Comparison of ENCODE assay signal across 15 cellular contexts in genomic region chr11:75745807-75746206, GRCh38. TPM values are rescaled to one million over a fixed set of nuclear protein-coding genes. Genes with fewer than 3 reads are reported as not detected.
A peak's percentile ranks its signal among the peaks of the same experiment; 100 is the strongest.
DNase-seq lines count a peak whose midpoint lies in the region; ATAC-seq and TF ChIP-seq lines count a peak whose summit lies in the region.
"Had no signal": no experiment of that assay in that cellular context is flagged by ENCODE, and none has a peak within 500 bp of the region (broad histone marks: within the 10 kb centered on the region; RNA-seq: fewer than 3 reads in every experiment).

No MANE protein-coding gene starts in this region.

- H3K9ac ChIP-seq in endodermal cell (ENCODE audit: extremely low read depth, low read length, poor library complexity, severe bottlenecking) (no peak overlapping the region), mesenchymal stem cell (ENCODE audit: low read length) (no peak overlapping the region)
- H3K9ac ChIP-seq: BLaER1 treated with 17β-estradiol and CSF1 and Interleukin-3, amounts not matched to agents 10 nM and 100 nM had no signal

- H3K36me3 Mint-ChIP-seq in GM23338 (ENCODE audit: low read depth) (peaks cover 17% of the 10 kb centered on the region; the same call in 2 of the 3 replicates), endodermal cell (ENCODE audit: low read depth) (peaks cover 4% of the 10 kb centered on the region)
- H3K36me3 Mint-ChIP-seq: CD4-positive, CD25-positive, alpha-beta regulatory T cell had no signal

- H3K27me3 Mint-ChIP-seq in GM23338 (ENCODE audit: insufficient read depth, low read depth, poor library complexity) (peaks cover 8% of the 10 kb centered on the region), endodermal cell (ENCODE audit: insufficient read depth) (peaks cover 19% of the 10 kb centered on the region)

- peak overlapping the region; percentile 13 for H4K8ac ChIP-seq in mesenchymal stem cell (ENCODE audit: low read length)

- no peak overlapping the region for H2AK5ac ChIP-seq in mesenchymal stem cell (ENCODE audit: low read length, severe bottlenecking)

- DNase-seq in GM23338 (ENCODE audit: low spot score) (no peak), endodermal cell (peak; percentile 40), left cardiac atrium (no peak), mesenchymal stem cell (no peak), NCI-H510A treated with DMSO at 0.1 percent for 48 hours (lab: John Stamatoyannopoulos, UW) (no peak), SHP77 (lab: John Stamatoyannopoulos, UW) (no peak)
- no peak for DNase-seq in stimulated activated CD4-positive, alpha-beta T cell treated with anti-CD3 and anti-CD28 coated beads, Interleukin-4, amount 100 ng/mL, for 1 hour
- DNase-seq: ACHN; CD4-positive, CD25-positive, alpha-beta regulatory T cell; DMS 273 treated with DMSO at 0.1 percent for 48 hours had no signal

- H3K4me3 Mint-ChIP-seq in GM23338 (no peak overlapping the region), endodermal cell (no peak overlapping the region)
- H3K4me3 Mint-ChIP-seq: CD4-positive, CD25-positive, alpha-beta regulatory T cell had no signal

- H3K27me3 ChIP-seq in GM23338 (ENCODE audit: insufficient read depth), result no peaks in the 10 kb centered on the region
- no peaks in the 10 kb centered on the region for H3K27me3 ChIP-seq in endodermal cell (ENCODE audit: control insufficient read depth, insufficient read depth, low read length, poor library complexity, severe bottlenecking)
- peaks cover 12 to 40% of the 10 kb centered on the region in 2 experiments for H3K27me3 ChIP-seq in mesenchymal stem cell (ENCODE audit: control insufficient read depth in 1 of 2, insufficient read depth in 1 of 2, low read length in 2 of 2)
- H3K27me3 ChIP-seq: BLaER1 treated with 17β-estradiol and CSF1 and Interleukin-3, amounts not matched to agents 10 nM and 100 nM had no signal

- H2BK15ac ChIP-seq in mesenchymal stem cell (ENCODE audit: low read depth, poor library complexity, severe bottlenecking), result no peak overlapping the region

- no peaks in the 10 kb centered on the region for H3F3A ChIP-seq in GM23338 (replicated peaks; ENCODE audit: low read depth)

- H3K4me2 ChIP-seq in GM23338, result no peak overlapping the region
- H3K4me2 ChIP-seq in mesenchymal stem cell (ENCODE audit: low read length, poor library complexity, severe bottlenecking), result no peak overlapping the region
- H3K4me2 ChIP-seq: BLaER1 treated with 17β-estradiol and CSF1 and Interleukin-3, amounts not matched to agents 10 nM and 100 nM had no signal

- H3K36me3 ChIP-seq in GM23338 (ENCODE audit: insufficient read depth) (no peaks in the 10 kb centered on the region), endodermal cell (ENCODE audit: control insufficient read depth, insufficient read depth, low read length) (no peaks in the 10 kb centered on the region), mesenchymal stem cell (ENCODE audit: control insufficient read depth in 1 of 2, insufficient read depth in 2 of 2, low read depth in 1 of 2, low read length in 2 of 2) (no peaks in the 10 kb centered on the region)
- H3K36me3 ChIP-seq: BLaER1 treated with 17β-estradiol and CSF1 and Interleukin-3, amounts not matched to agents 10 nM and 100 nM; HAP-1 had no signal

- H3K9me3 Mint-ChIP-seq in GM23338, result peaks cover 18% of the 10 kb centered on the region
- peaks cover 19% of the 10 kb centered on the region for H3K9me3 Mint-ChIP-seq in endodermal cell

- WGBS in endodermal cell (ENCODE audit: insufficient coverage in 1 of 2, insufficient read length in 1 of 2), 2 experiments, result 89 to 91% methylated on average over 5 of the region's 5 CpGs
- WGBS in mesenchymal stem cell, result 73% methylated on average over 5 of the region's 5 CpGs

- H3K23ac ChIP-seq in mesenchymal stem cell (ENCODE audit: low read length in 2 of 2), result no peak overlapping the region

- H3K4me1 ChIP-seq in GM23338 (ENCODE audit: insufficient read depth) (no peaks in the 10 kb centered on the region), endodermal cell (ENCODE audit: control insufficient read depth, insufficient read depth, low read length) (no peaks in the 10 kb centered on the region), mesenchymal stem cell (ENCODE audit: control insufficient read depth, insufficient read depth, low read depth, low read length) (no peaks in the 10 kb centered on the region)
- H3K4me1 ChIP-seq: HAP-1 had no signal

- intact Hi-C loops in left cardiac atrium (cut with DNase I), result no loop called here

- H3K79me1 ChIP-seq in mesenchymal stem cell (replicated peaks; ENCODE audit: low read length, poor library complexity, severe bottlenecking), result no peaks in the 10 kb centered on the region

- H2AFZ ChIP-seq in GM23338 (0 out of 2 replicates have a peak overlapping the region, but pooled peaks have one; percentile 7), mesenchymal stem cell (ENCODE audit: low read depth, low read length) (no peak overlapping the region)

- H3K27ac ChIP-seq in GM23338 (ENCODE audit: low read depth), result no peak overlapping the region
- H3K27ac ChIP-seq in endodermal cell (ENCODE audit: low read depth, low read length), result no peak overlapping the region
- no peak overlapping the region for H3K27ac ChIP-seq in mesenchymal stem cell (ENCODE audit: low read length, poor library complexity, severe bottlenecking)
- H3K27ac ChIP-seq: BLaER1 treated with 17β-estradiol and CSF1 and Interleukin-3, amounts not matched to agents 10 nM and 100 nM had no signal

- ATAC-seq in GM23338, result no peak
- ATAC-seq in left cardiac atrium, result peak; percentile 58 to 70
- no peak for ATAC-seq in GM19463 (IDR thresholded peaks at IDR 0.05; ENCODE audit: unreplicated experiment)

- peaks cover 5% of the 10 kb centered on the region for H3K9me3 ChIP-seq in endodermal cell (ENCODE audit: control insufficient read depth, low read length)
- H3K9me3 ChIP-seq in mesenchymal stem cell (ENCODE audit: control insufficient read depth, low read length), result no peaks in the 10 kb centered on the region
- H3K9me3 ChIP-seq: HAP-1 had no signal

- H3K79me2 ChIP-seq in GM23338 (replicated peaks; ENCODE audit: insufficient read depth), result no peaks in the 10 kb centered on the region

- no peak overlapping the region for H2BK12ac ChIP-seq in mesenchymal stem cell (ENCODE audit: low read length in 2 of 2)

- no peak overlapping the region for H2BK5ac ChIP-seq in mesenchymal stem cell (ENCODE audit: low read depth, low read length, poor library complexity, severe bottlenecking)

- H3K27ac Mint-ChIP-seq in GM23338, result no peak overlapping the region
- H3K27ac Mint-ChIP-seq in endodermal cell, result no peak overlapping the region

- H3K14ac ChIP-seq in mesenchymal stem cell (ENCODE audit: low read length in 2 of 2), result no peak overlapping the region

- no peaks in the 10 kb centered on the region for H4K20me1 ChIP-seq in GM23338 (replicated peaks; ENCODE audit: insufficient read depth)
- H4K20me1 ChIP-seq: BLaER1 treated with 17β-estradiol and CSF1 and Interleukin-3, amounts not matched to agents 10 nM and 100 nM had no signal

- H3K4ac ChIP-seq in mesenchymal stem cell (ENCODE audit: low read depth in 1 of 2, low read length in 2 of 2), result no peak overlapping the region

- H3K9me2 ChIP-seq in GM23338 (ENCODE audit: insufficient read depth), result no peaks in the 10 kb centered on the region

- no peak overlapping the region for H3K18ac ChIP-seq in mesenchymal stem cell (ENCODE audit: low read depth in 1 of 2, low read length in 2 of 2)

- TF ChIP-seq CTCF in GM23338 (conservative IDR thresholded peaks at IDR 0.05; ENCODE audit: low read depth in 2 of 2), result no peak
- TF ChIP-seq CTCF in endodermal cell (conservative IDR thresholded peaks at IDR 0.05), result no peak

- H4K91ac ChIP-seq in mesenchymal stem cell (ENCODE audit: low read length), result peak overlapping the region; percentile 12

- H3K4me1 Mint-ChIP-seq in GM23338 (0 out of 3 replicates have a peak, but pooled peaks cover 4% of the 10 kb centered on the region), endodermal cell (no peaks in the 10 kb centered on the region)

- H3K4me3 ChIP-seq in GM23338, result no peak overlapping the region
- no peak overlapping the region for H3K4me3 ChIP-seq in endodermal cell (ENCODE audit: low read length)
- no peak overlapping the region for H3K4me3 ChIP-seq in mesenchymal stem cell (ENCODE audit: insufficient read depth in 1 of 2, low read depth in 1 of 2, low read length in 2 of 2)
- H3K4me3 ChIP-seq: BLaER1 treated with 17β-estradiol and CSF1 and Interleukin-3, amounts not matched to agents 10 nM and 100 nM; HAP-1 had no signal

- H2BK120ac ChIP-seq in mesenchymal stem cell (ENCODE audit: low read depth, low read length), result no peak overlapping the region

RNA-seq across cellular contexts. Expression of gene DGAT2, which starts 22.8 kb away (rescaled TPM):
- 1.6 and 2.6 TPM in 2 replicates for total RNA-seq in GM23338 (2014; rRNA removed; shearing (Covaris generic))
- polyA plus RNA-seq in GM23338 (2016; fragmentation: Nextera tagmentation; extraction: Ambion mirVana), result 1.9 TPM in 2 replicates
- 10 to 100 TPM in 1 of 2 donors, 1 to 10 TPM in 1; 6.0 to 14.2 TPM for total RNA-seq in endodermal cell
- 2.0 TPM for polyA plus RNA-seq in endodermal cell (2013, experiment 1 of 2)
- 1.8 TPM for polyA plus RNA-seq in endodermal cell (2013, experiment 2 of 2)
- 100 to 1,000 TPM in 1 of 2 donors, 10 to 100 TPM in 1; 81.2 to 131 TPM for total RNA-seq in left cardiac atrium
- polyA plus RNA-seq in mesenchymal stem cell (2013, experiment 1 of 2), result 0.35 TPM
- polyA plus RNA-seq in mesenchymal stem cell (2013, experiment 2 of 2), result 0.56 TPM

RNA-seq across cellular contexts. Expression of gene MOGAT2, which starts 28.2 kb away (rescaled TPM):
- total RNA-seq in GM23338 (2014; rRNA removed; shearing (Covaris generic)), result not detected in 2 replicates
- polyA plus RNA-seq in GM23338 (2016; fragmentation: Nextera tagmentation; extraction: Ambion mirVana), result not detected in 2 replicates
- total RNA-seq in endodermal cell (not detected), left cardiac atrium (under 1 TPM; 0.26 to 0.38 TPM)
- not detected for polyA plus RNA-seq in endodermal cell (2013, experiment 1 of 2)
- not detected for polyA plus RNA-seq in endodermal cell (2013, experiment 2 of 2)
- not detected for polyA plus RNA-seq in mesenchymal stem cell (2013, experiment 1 of 2)
- not detected for polyA plus RNA-seq in mesenchymal stem cell (2013, experiment 2 of 2)
- total RNA-seq: CD4-positive, CD25-positive, alpha-beta regulatory T cell; Daoy; H1 had no signal
- polyA plus RNA-seq: CD4-positive, CD25-positive, alpha-beta regulatory T cell; H1 had no signal

Comparison
In these comparisons a context has a peak if more than half of its experiments do, and no peak if none do; other contexts are left out.
1. ATAC-seq: peak in left cardiac atrium (2 of 2); none in GM23338 (single experiment) and GM19463 (single experiment).
2. RNA of gene DGAT2, which starts 22.8 kb away (total RNA-seq): 81.2 to 131 TPM in left cardiac atrium; 6.0 to 14.2 TPM in endodermal cell and 1.6 to 2.6 TPM in GM23338; every median in the first group is over 4 times any median in the second.